ENCODE assay signal across 34 cellular contexts in the genomic region with DNA sequence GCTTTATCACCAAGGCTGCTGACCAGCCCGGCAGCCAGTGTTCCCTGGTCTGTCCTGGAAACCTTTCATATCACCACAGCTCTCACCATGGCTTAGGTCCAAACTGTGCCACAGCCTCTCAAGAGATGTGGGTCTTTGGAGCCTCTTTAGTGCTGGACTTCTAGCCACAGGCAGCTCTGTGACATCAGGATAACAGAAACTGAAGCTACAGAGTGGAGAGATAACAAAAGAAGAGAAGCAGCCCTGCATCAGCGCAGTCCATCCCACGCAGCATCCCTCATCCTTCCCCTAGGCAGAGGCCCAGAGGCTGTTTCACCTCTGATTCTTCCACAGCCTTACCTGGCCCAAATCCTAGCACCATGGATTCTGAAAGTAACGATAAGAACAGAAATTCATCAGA.
"Had no signal": no experiment of that assay in that cellular context is flagged by ENCODE, and none has a peak within 500 bp of the region (broad histone marks: within the 10 kb centered on the region; RNA-seq: fewer than 3 reads in every experiment).

No MANE protein-coding gene starts in this region.

- H3K4me3 Mint-ChIP-seq: activated B cell treated with CpG ODN at 0.5 μM for 24 hours; activated CD8-positive, alpha-beta T cell treated with anti-CD3 and anti-CD28 coated beads, Interleukin-2, amount 10 ng/mL, durations not matched to agents 7 days and 5 days; activated naive CD4-positive, alpha-beta T cell treated with anti-CD3 and anti-CD28 coated beads, Interleukin-2, amount 10 ng/mL, durations not matched to agents 7 days and 5 days; activated naive CD8-positive, alpha-beta T cell treated with anti-CD3 and anti-CD28 coated beads for 36 hours; activated T-cell treated with anti-CD3 and anti-CD28 coated beads, Interleukin-2, amount 50 U/mL, for 4 hours; activated T-helper 1 cell treated with anti-CD3 and anti-CD28 coated beads, Interleukin-12 subunit alpha, Interleukin-12 subunit beta, Interleukin-2, Interleukin-4 antibody, amounts not matched to agents 30 ng/mL and 10 ng/mL and 1 ng/mL, durations not matched to agents 14 hours and 24 hours and 36 hours had no signal

- H2AFZ ChIP-seq: PC-9 had no signal

- H3K4me1 ChIP-seq: adrenal gland, body of pancreas, breast epithelium had no signal

- H3K27me3 ChIP-seq: adrenal gland, body of pancreas, breast epithelium, MG63 had no signal

- H3K4me3 ChIP-seq: adrenal gland, body of pancreas, breast epithelium, MG63, PC-9 had no signal

- H3K27ac Mint-ChIP-seq: activated B cell treated with CpG ODN at 0.5 μM for 24 hours; activated CD8-positive, alpha-beta T cell treated with anti-CD3 and anti-CD28 coated beads, Interleukin-2, amount 10 ng/mL, durations not matched to agents 7 days and 5 days; activated naive CD4-positive, alpha-beta T cell treated with anti-CD3 and anti-CD28 coated beads, Interleukin-2, amount 10 ng/mL, durations not matched to agents 7 days and 5 days; activated naive CD8-positive, alpha-beta T cell treated with anti-CD3 and anti-CD28 coated beads for 36 hours; activated T-helper 1 cell treated with anti-CD3 and anti-CD28 coated beads, Interleukin-12 subunit alpha, Interleukin-12 subunit beta, Interleukin-2, Interleukin-4 antibody, amounts not matched to agents 30 ng/mL and 10 ng/mL and 1 ng/mL, durations not matched to agents 14 hours and 24 hours and 36 hours had no signal

- H3K27me3 Mint-ChIP-seq: activated B cell treated with CpG ODN at 0.5 μM for 24 hours; activated naive CD8-positive, alpha-beta T cell treated with anti-CD3 and anti-CD28 coated beads for 36 hours had no signal

- H3K4me1 Mint-ChIP-seq: activated B cell treated with CpG ODN at 0.5 μM for 24 hours; activated naive CD4-positive, alpha-beta T cell treated with anti-CD3 and anti-CD28 coated beads, Interleukin-2, amount 10 ng/mL, durations not matched to agents 7 days and 5 days; activated naive CD8-positive, alpha-beta T cell treated with anti-CD3 and anti-CD28 coated beads for 36 hours had no signal

- H3K4me2 ChIP-seq: PC-9 had no signal

- FAIRE-seq: astrocyte had no signal

- H3K36me3 ChIP-seq: adrenal gland, breast epithelium, MG63 had no signal

- H3K36me3 Mint-ChIP-seq: activated naive CD4-positive, alpha-beta T cell treated with anti-CD3 and anti-CD28 coated beads, Interleukin-2, amount 10 ng/mL, durations not matched to agents 7 days and 5 days; activated naive CD8-positive, alpha-beta T cell treated with anti-CD3 and anti-CD28 coated beads for 36 hours had no signal

- H3K9me3 ChIP-seq: adrenal gland, body of pancreas, breast epithelium, MG63 had no signal

- H3K9me3 Mint-ChIP-seq: activated B cell treated with CpG ODN at 0.5 μM for 24 hours; activated naive CD4-positive, alpha-beta T cell treated with anti-CD3 and anti-CD28 coated beads, Interleukin-2, amount 10 ng/mL, durations not matched to agents 7 days and 5 days; activated naive CD8-positive, alpha-beta T cell treated with anti-CD3 and anti-CD28 coated beads for 36 hours; activated T-cell treated with anti-CD3 and anti-CD28 coated beads, Interleukin-2, amount 50 U/mL, for 4 hours; activated T-helper 1 cell treated with anti-CD3 and anti-CD28 coated beads, Interleukin-12 subunit alpha, Interleukin-12 subunit beta, Interleukin-2, Interleukin-4 antibody, amounts not matched to agents 30 ng/mL and 10 ng/mL and 1 ng/mL, durations not matched to agents 14 hours and 24 hours and 36 hours had no signal

- DNase-seq: activated B cell treated with CpG ODN at 0.5 μM for 24 hours; activated CD4-positive, alpha-beta T cell treated with anti-CD3 and anti-CD28 coated beads for 48 hours; activated CD4-positive, alpha-beta T cell treated with anti-CD3 and anti-CD28 coated beads, Interleukin-2, amount 50 U/mL, for 48 hours; activated CD4-positive, CD25-positive, alpha-beta regulatory T cell treated with anti-CD3 and anti-CD28 coated beads, Interleukin-2, amount 50 U/mL, for 72 hours; activated CD8-positive, alpha-beta T cell treated with anti-CD3 and anti-CD28 coated beads, Interleukin-2, amount 10 ng/mL, durations not matched to agents 7 days and 5 days; activated effector memory CD4-positive, alpha-beta T cell treated with Interleukin-2 at 50 U/mL for 16 hours; activated naive CD4-positive, alpha-beta T cell treated with anti-CD3 and anti-CD28 coated beads, Interleukin-2, amount 10 ng/mL, durations not matched to agents 7 days and 5 days; activated naive CD8-positive, alpha-beta T cell treated with anti-CD3 and anti-CD28 coated beads for 36 hours; activated T-cell treated with anti-CD3 and anti-CD28 coated beads, Interleukin-2, amount 50 U/mL, for 4 hours; adrenal gland; body of pancreas; Karpas-422; KBM-7; MG63; NCI-H1048; NCI-H1105 treated with DMSO at 0.1 percent for 48 hours; NCI-H1436; NCI-H1694 treated with DMSO at 0.1 percent for 48 hours; NCI-H2029; NCI-H2171; NCI-H510A; NCI-H526; NCI-H748 treated with DMSO at 0.1 percent for 48 hours; NK-92 treated with Interleukin-12 subunit alpha and Interleukin-12 subunit beta, amount 100 ng/mL, for 24 hours; PC-9; Right ventricle myocardium superior; SW 1271; T-helper 1 cell; T-helper 2 cell; T-helper 9 cell had no signal

- H3K27ac ChIP-seq: adrenal gland, body of pancreas, breast epithelium, PC-9, VCaP had no signal

- ATAC-seq: activated CD8-positive, alpha-beta T cell treated with anti-CD3 and anti-CD28 coated beads, Interleukin-2, amount 10 ng/mL, durations not matched to agents 7 days and 5 days; activated T-cell treated with anti-CD3 and anti-CD28 coated beads, Interleukin-2, amount 50 U/mL, for 4 hours; body of pancreas had no signal
